In genomic region chr14:99793213-99794155, GRCh38 we compare ENCODE assay signal across 8 cellular contexts. TPM values are rescaled to one million over a fixed set of nuclear protein-coding genes. Genes with fewer than 3 reads are reported as not detected.
DNase-seq lines count a peak whose midpoint lies in the region; ATAC-seq and TF ChIP-seq lines count a peak whose summit lies in the region.

A gene with protein sequence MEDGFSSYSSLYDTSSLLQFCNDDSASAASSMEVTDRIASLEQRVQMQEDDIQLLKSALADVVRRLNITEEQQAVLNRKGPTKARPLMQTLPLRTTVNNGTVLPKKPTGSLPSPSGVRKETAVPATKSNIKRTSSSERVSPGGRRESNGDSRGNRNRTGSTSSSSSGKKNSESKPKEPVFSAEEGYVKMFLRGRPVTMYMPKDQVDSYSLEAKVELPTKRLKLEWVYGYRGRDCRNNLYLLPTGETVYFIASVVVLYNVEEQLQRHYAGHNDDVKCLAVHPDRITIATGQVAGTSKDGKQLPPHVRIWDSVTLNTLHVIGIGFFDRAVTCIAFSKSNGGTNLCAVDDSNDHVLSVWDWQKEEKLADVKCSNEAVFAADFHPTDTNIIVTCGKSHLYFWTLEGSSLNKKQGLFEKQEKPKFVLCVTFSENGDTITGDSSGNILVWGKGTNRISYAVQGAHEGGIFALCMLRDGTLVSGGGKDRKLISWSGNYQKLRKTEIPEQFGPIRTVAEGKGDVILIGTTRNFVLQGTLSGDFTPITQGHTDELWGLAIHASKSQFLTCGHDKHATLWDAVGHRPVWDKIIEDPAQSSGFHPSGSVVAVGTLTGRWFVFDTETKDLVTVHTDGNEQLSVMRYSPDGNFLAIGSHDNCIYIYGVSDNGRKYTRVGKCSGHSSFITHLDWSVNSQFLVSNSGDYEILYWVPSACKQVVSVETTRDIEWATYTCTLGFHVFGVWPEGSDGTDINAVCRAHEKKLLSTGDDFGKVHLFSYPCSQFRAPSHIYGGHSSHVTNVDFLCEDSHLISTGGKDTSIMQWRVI (plus strand): TSS chr14:99793413. CDS start chr14:99793477, 64 bp downstream.

- peak; percentile 80 for ATAC-seq in CD8-positive, alpha-beta T cell
- ATAC-seq in GM19455 (IDR thresholded peaks at IDR 0.05; ENCODE audit: unreplicated experiment) (peak; percentile 89), HG03565 (IDR thresholded peaks at IDR 0.05; ENCODE audit: unreplicated experiment) (peak; percentile 85)

- no peaks in the 10 kb centered on the region for H3K36me3 ChIP-seq in CD8-positive, alpha-beta T cell (ENCODE audit: insufficient read depth, low read length)
- no peaks in the 10 kb centered on the region for H3K36me3 ChIP-seq in Peyer's patch

- no peak for TF ChIP-seq POLR2A in Peyer's patch (IDR thresholded peaks at IDR 0.05)

- no peaks in the 10 kb centered on the region for H3K9me3 Mint-ChIP-seq in CD8-positive, alpha-beta T cell
- H3K9me3 Mint-ChIP-seq in nephron = no peaks in the 10 kb centered on the region

- no peak within 1 kb of the TSS for H3K27ac ChIP-seq in CD8-positive, alpha-beta T cell (ENCODE audit: low read depth, low read length)
- peak within 1 kb of the TSS; percentile 48 to 85 (median 75) for H3K27ac ChIP-seq in Peyer's patch

- no peak within 1 kb of the TSS for H3K4me3 ChIP-seq in CD8-positive, alpha-beta T cell (ENCODE audit: low read depth, low read length)
- H3K4me3 ChIP-seq in Peyer's patch (peak within 1 kb of the TSS; percentile 29 to 71 (median 48)), fibroblast of the aortic adventitia (ENCODE audit: low read depth, low read length) (peak within 1 kb of the TSS; percentile 71)

- no peaks in the 10 kb centered on the region for H3K9me3 ChIP-seq in CD8-positive, alpha-beta T cell (ENCODE audit: low read length)
- H3K9me3 ChIP-seq in Peyer's patch = no peaks in the 10 kb centered on the region

- H3K4me1 Mint-ChIP-seq in CD8-positive, alpha-beta T cell (ENCODE audit: low read depth) = peaks cover 14% of the 10 kb centered on the region
- H3K4me1 Mint-ChIP-seq in nephron = peaks cover 44% of the 10 kb centered on the region

- DNase-seq in CD8-positive, alpha-beta T cell = peak; percentile 44 to 84 (median 65)
- DNase-seq in Peyer's patch (peak; percentile 48 to 83 (median 79)), activated gamma-delta T cell (lab: John Stamatoyannopoulos, UW) (peak; percentile 47), fibroblast of the aortic adventitia (ENCODE audit: low read depth) (peak; percentile 68)
- peak; percentile 54 for DNase-seq in stimulated activated naive CD4-positive, alpha-beta T cell treated with Interleukin-2 at 50 U/mL for 16 hours (lab: John Stamatoyannopoulos, UW)

- no peaks in the 10 kb centered on the region for H3K27me3 ChIP-seq in CD8-positive, alpha-beta T cell (ENCODE audit: insufficient read depth, low read length)
- no peaks in the 10 kb centered on the region for H3K27me3 ChIP-seq in Peyer's patch

- intact Hi-C loops in CD8-positive, alpha-beta T cell (cut with DNase I, micrococcal nuclease) = loop anchor here (2.0 to 10.0 kb wide), 3 partner anchors 111 to 309 kb away; partner anchors contain the start of genes CCDC85C (in 1 of the 2), CCNK (in 1 of the 2), CYP46A1 (in 1 of the 2) and SETD3 (in 1 of the 2)

- CTCF ChIA-PET in CD8-positive, alpha-beta T cell (lab: Charles Lee) = interaction anchor here (1.1 kb wide), 1 partner anchor 24 kb away, joined by 4 read pairs; no protein-coding TSS in a partner anchor

- peaks cover 22% of the 10 kb centered on the region for H3K27me3 Mint-ChIP-seq in CD8-positive, alpha-beta T cell (ENCODE audit: low read depth)
- peaks cover 8% of the 10 kb centered on the region for H3K27me3 Mint-ChIP-seq in nephron (ENCODE audit: low read depth)

- no peak for TF ChIP-seq CTCF in CD8-positive, alpha-beta T cell (IDR thresholded peaks at IDR 0.05)
- TF ChIP-seq CTCF in Peyer's patch (IDR thresholded peaks at IDR 0.05) (peak in 2 of 6 experiments; percentile 4 to 15), fibroblast of the aortic adventitia (IDR thresholded peaks at IDR 0.05; ENCODE audit: insufficient read depth, low read length) (peak; percentile 22), nephron (IDR thresholded peaks at IDR 0.05; ENCODE audit: unreplicated experiment in 3 of 3) (no peak)

- H3K4me3 Mint-ChIP-seq in CD8-positive, alpha-beta T cell = peak within 1 kb of the TSS; percentile 80
- H3K4me3 Mint-ChIP-seq in nephron = peak within 1 kb of the TSS; percentile 80 to 89 (median 89)

- peak within 1 kb of the TSS; percentile 11 for H3K27ac Mint-ChIP-seq in CD8-positive, alpha-beta T cell
- peak within 1 kb of the TSS; percentile 82 to 88 (median 87) for H3K27ac Mint-ChIP-seq in nephron

- H3K4me1 ChIP-seq in CD8-positive, alpha-beta T cell (ENCODE audit: insufficient read depth, low read length) = peaks cover 7% of the 10 kb centered on the region
- H3K4me1 ChIP-seq in Peyer's patch = peaks cover 0 to 19% (median 0%) of the 10 kb centered on the region in 4 donors

- POLR2A ChIA-PET in CD8-positive, alpha-beta T cell (lab: Charles Lee) = interaction anchor here (1.0 kb wide), 1 partner anchor 41 kb away, joined by 3 read pairs; no protein-coding TSS in a partner anchor

- H3K36me3 Mint-ChIP-seq in CD8-positive, alpha-beta T cell = no peaks in the 10 kb centered on the region
- H3K36me3 Mint-ChIP-seq in nephron (ENCODE audit: low read depth) = peaks cover 6% of the 10 kb centered on the region

RNA-seq across cellular contexts. Expression of the gene that starts here (rescaled TPM):
- total RNA-seq in CD8-positive, alpha-beta T cell = not detected
- total RNA-seq in Peyer's patch (10 to 100 TPM; 12.3 to 32.2 (median 18.9) TPM), fibroblast of the aortic adventitia (ENCODE audit: low replicate concordance) (80.3 and 163 TPM in 2 replicates)

Comparison
In these comparisons a context has a peak if more than half of its experiments do, and no peak if none do; other contexts are left out.
1. RNA of the gene that starts here (total RNA-seq): 80.3 to 163 TPM in fibroblast of the aortic adventitia and 12.3 to 32.2 TPM in Peyer's patch; not detected in CD8-positive, alpha-beta T cell; every median in the first group is over 10 times any median in the second.
2. Peak in DNase-seq and ATAC-seq in CD8-positive, alpha-beta T cell; RNA of the gene not detected or under 1 TPM.
3. Peak in every context shown above with its lines, with median percentiles within 50 percentile points of each other: ATAC-seq and DNase-seq.